In the genomic region with DNA sequence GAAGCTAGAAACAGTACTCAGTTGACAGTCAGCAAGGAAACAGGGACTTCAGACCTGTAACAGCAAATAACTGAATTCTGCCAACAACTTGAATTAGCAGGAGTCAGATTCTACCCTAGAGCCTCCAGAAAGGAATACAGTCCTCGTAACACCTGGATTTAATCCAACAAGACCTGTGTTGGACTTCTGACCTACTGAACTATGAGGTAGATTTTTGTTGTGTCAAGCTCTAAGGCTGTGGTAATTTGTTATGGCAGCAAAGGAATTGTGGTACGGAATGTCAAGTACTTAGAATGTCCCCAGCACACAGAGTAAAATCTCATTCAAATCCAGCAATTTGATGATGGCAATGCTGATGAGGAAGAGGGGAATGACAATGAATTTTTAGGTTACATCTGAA, we compare ENCODE assay signal across 8 cellular contexts.
"Had no signal": no experiment of that assay in that cellular context is flagged by ENCODE, and none has a peak within 500 bp of the region (broad histone marks: within the 10 kb centered on the region; RNA-seq: fewer than 3 reads in every experiment).

No MANE protein-coding gene starts in this region.

- DNase-seq: GDM1, GF-D8 had no signal

- FAIRE-seq: G401.6, GM12878, GM12891, GM12892, GM18507, GM19239 had no signal

- H3K4me3 ChIP-seq: GM12878 had no signal
